ENCODE assay signal across 1 cellular context in genomic region chr3:134453631-134454030, GRCh38.
TF ChIP-seq lines count a peak whose summit lies in the region.

No MANE protein-coding gene starts in this region.

TF ChIP-seq in GM12878, 131 proteins besides CTCF, POLR2A, EP300 and RAD21:
- TF ChIP-seq KDM1A (IDR thresholded peaks at IDR 0.05; ENCODE audit: borderline replicate concordance): no peak
- TF ChIP-seq BCL11A (IDR thresholded peaks at IDR 0.05; ENCODE audit: low read depth, low read length): no peak
- TF ChIP-seq PRDM15 (CRISPR knock-in tag; IDR thresholded peaks at IDR 0.05): no peak
- no peak for TF ChIP-seq CEBPB (IDR thresholded peaks at IDR 0.05; ENCODE audit: borderline replicate concordance in 1 of 2, low read depth in 2 of 2, low read length in 2 of 2)
- no peak for TF ChIP-seq RELB (IDR thresholded peaks at IDR 0.05; ENCODE audit: low read depth)
- no peak for TF ChIP-seq TCF7 (IDR thresholded peaks at IDR 0.05; ENCODE audit: borderline replicate concordance)
